In genomic region chr3:166340604-166341003, GRCh38 we compare ENCODE assay signal across 26 cellular contexts.
"Had no signal": no experiment of that assay in that cellular context is flagged by ENCODE, and none has a peak within 500 bp of the region (broad histone marks: within the 10 kb centered on the region; RNA-seq: fewer than 3 reads in every experiment).

No MANE protein-coding gene starts in this region.

- H3K9me3 ChIP-seq: colonic mucosa, esophagus muscularis mucosa, esophagus squamous epithelium, gastrocnemius medialis, gastroesophageal sphincter had no signal

- DNase-seq: colonic mucosa; cortex of kidney; dermis blood vessel endothelial cell; dorsolateral prefrontal cortex; effector CD4-positive, alpha-beta T cell; effector CD8-positive, alpha-beta T cell; effector memory CD4-positive, alpha-beta T cell; effector memory CD8-positive, alpha-beta T cell; endodermal cell; erythroblast; esophagus squamous epithelium; foreskin fibroblast; foreskin keratinocyte; foreskin melanocyte; gastrocnemius medialis; glutamatergic neuron; head of caudate nucleus; heart left ventricle; heart right ventricle had no signal

- H3K4me3 ChIP-seq: colonic mucosa, coronary artery, dorsolateral prefrontal cortex, esophagus muscularis mucosa, esophagus squamous epithelium, gastrocnemius medialis, gastroesophageal sphincter, heart left ventricle, heart right ventricle had no signal

- FAIRE-seq: endothelial cell of umbilical vein had no signal

- H3K27me3 ChIP-seq: colonic mucosa, dorsolateral prefrontal cortex, esophagus muscularis mucosa, esophagus squamous epithelium, foreskin keratinocyte, gastrocnemius medialis, gastroesophageal sphincter, heart left ventricle, heart right ventricle had no signal

- H3K36me3 ChIP-seq: colonic mucosa, esophagus muscularis mucosa, esophagus squamous epithelium, gastrocnemius medialis, gastroesophageal sphincter, heart left ventricle, heart right ventricle had no signal

- H3K9me3 Mint-ChIP-seq: endodermal cell had no signal

- H3K27ac ChIP-seq: colonic mucosa, coronary artery, dorsolateral prefrontal cortex, epithelial cell of prostate, esophagus muscularis mucosa, esophagus squamous epithelium, foreskin keratinocyte, gastrocnemius medialis, gastroesophageal sphincter, heart left ventricle, heart right ventricle had no signal

- H3K4me1 ChIP-seq: colonic mucosa, esophagus muscularis mucosa, esophagus squamous epithelium, foreskin keratinocyte, gastrocnemius medialis, gastroesophageal sphincter, heart left ventricle, heart right ventricle had no signal

- H3K4me3 Mint-ChIP-seq: dendritic cell treated with granulocyte-macrophage colony-stimulating factor and Interleukin-4, amounts not matched to agents 40 ng/mL and 50 ng/mL, for 4 days; effector memory CD8-positive, alpha-beta T cell; endodermal cell had no signal

- ATAC-seq: effector memory CD8-positive, alpha-beta T cell; esophagus mucosa; foreskin keratinocyte; gastrocnemius medialis; gastroesophageal sphincter; heart left ventricle; heart right ventricle had no signal

- H3K27ac Mint-ChIP-seq: dendritic cell treated with granulocyte-macrophage colony-stimulating factor and Interleukin-4, amounts not matched to agents 40 ng/mL and 50 ng/mL, for 4 days; effector memory CD8-positive, alpha-beta T cell; endodermal cell had no signal

- H3K27me3 Mint-ChIP-seq: dendritic cell treated with granulocyte-macrophage colony-stimulating factor and Interleukin-4, amounts not matched to agents 40 ng/mL and 50 ng/mL, for 4 days; effector memory CD8-positive, alpha-beta T cell had no signal
